In the genomic region with DNA sequence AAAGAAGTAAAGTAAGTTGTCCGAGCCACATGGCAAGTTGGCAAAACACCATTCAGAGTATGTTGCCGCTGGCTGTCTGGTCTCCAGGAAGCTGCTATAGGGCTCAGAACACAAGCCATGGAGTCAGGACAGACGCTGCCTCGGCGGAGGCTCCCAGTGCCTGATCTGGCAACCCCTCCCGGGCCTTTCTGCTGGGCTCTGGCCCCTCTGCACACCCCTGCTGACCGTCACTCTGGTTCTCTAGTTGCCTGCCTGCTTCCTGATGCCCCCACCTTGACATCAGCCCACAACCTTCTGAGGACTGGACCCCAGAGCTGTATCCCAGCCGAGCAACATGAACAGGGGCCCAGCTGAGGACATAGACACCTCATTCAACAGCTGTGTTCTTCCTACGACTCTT, we compare ENCODE assay signal across 15 cellular contexts. TPM values are rescaled to one million over a fixed set of nuclear protein-coding genes. Genes with fewer than 3 reads are reported as not detected.
A peak's percentile ranks its signal among the peaks of the same experiment; 100 is the strongest.
DNase-seq lines count a peak whose midpoint lies in the region; TF ChIP-seq lines count a peak whose summit lies in the region.
"Had no signal": no experiment of that assay in that cellular context is flagged by ENCODE, and none has a peak within 500 bp of the region (broad histone marks: within the 10 kb centered on the region; RNA-seq: fewer than 3 reads in every experiment).

No MANE protein-coding gene starts in this region.

- DNase-seq in Karpas-422 (no peak), sigmoid colon (peak; percentile 34), transverse colon (no peak), foreskin fibroblast (no peak), AG08395 (ENCODE audit: low spot score) (no peak), pons (ENCODE audit: low spot score) (no peak)
- DNase-seq: Caco-2; CD4-positive, alpha-beta T cell; GF-D8; GM23248; NCI-H1694 treated with DMSO at 0.1 percent for 48 hours; SIG-M5 had no signal

- no peak overlapping the region for H3K9ac ChIP-seq in Karpas-422 (ENCODE audit: low read length)
- H3K9ac ChIP-seq in muscle layer of colon (ENCODE audit: low read length): no peak overlapping the region
- H3K9ac ChIP-seq: GM23248 had no signal

- H4K20me1 ChIP-seq in Karpas-422 (ENCODE audit: insufficient read depth, low read depth, low read length): no peaks in the 10 kb centered on the region

- TF ChIP-seq EP300 in sigmoid colon (IDR thresholded peaks at IDR 0.05): no peak
- no peak for TF ChIP-seq EP300 in transverse colon (IDR thresholded peaks at IDR 0.05; ENCODE audit: low read depth)

- H2AFZ ChIP-seq in Karpas-422 (ENCODE audit: low read length): no peak overlapping the region
- H2AFZ ChIP-seq: GM23248 had no signal

- intact Hi-C loops in sigmoid colon (cut with DNase I): no loop called here
- intact Hi-C loops in transverse colon (cut with DNase I; ENCODE audit: low total_unique reads): no loop called here

- H3K9me3 ChIP-seq in Karpas-422 (ENCODE audit: low read length) (no peaks in the 10 kb centered on the region), muscle layer of colon (ENCODE audit: low read length) (no peaks in the 10 kb centered on the region), sigmoid colon (no peaks in the 10 kb centered on the region), transverse colon (no peaks in the 10 kb centered on the region)
- H3K9me3 ChIP-seq: Caco-2, HAP-1 had no signal

- no peak overlapping the region for H3K4me2 ChIP-seq in Karpas-422 (ENCODE audit: low read depth, low read length, poor library complexity, severe bottlenecking)

- WGBS in sigmoid colon, 2 donors: 91% methylated on average over 9 of the region's 9 CpGs
- WGBS in transverse colon (ENCODE audit: low coverage in 1 of 2), 2 donors: 82 to 87% methylated on average over 5 to 9 of the region's 9 CpGs

- in situ Hi-C loops in transverse colon (cut with MboI; ENCODE audit: low pct_ligation_motif_present in 1 of 4, low pct_unique_long_range_greater_than_20kb in 1 of 4, low sequenced_read_pairs in 3 of 4): no loop called here

- H3K4me1 ChIP-seq in Karpas-422 (ENCODE audit: low read length) (peaks cover 61% of the 10 kb centered on the region), muscle layer of colon (ENCODE audit: insufficient read depth, low read length) (peaks cover 74% of the 10 kb centered on the region), sigmoid colon (peaks cover 0 to 84% (median 75%) of the 10 kb centered on the region in 4 donors), transverse colon (peaks cover 38 to 70% (median 45%) of the 10 kb centered on the region in 4 donors)
- H3K4me1 ChIP-seq: HAP-1 had no signal

- TF ChIP-seq CTCF in sigmoid colon (IDR thresholded peaks at IDR 0.05) (no peak), transverse colon (IDR thresholded peaks at IDR 0.05) (no peak), foreskin fibroblast (IDR thresholded peaks at IDR 0.05; ENCODE audit: low read depth, low read length) (no peak)

- no peak for TF ChIP-seq POLR2A in sigmoid colon (IDR thresholded peaks at IDR 0.05)
- TF ChIP-seq POLR2A in transverse colon (IDR thresholded peaks at IDR 0.05): no peak

- H3K36me3 ChIP-seq in Karpas-422 (ENCODE audit: insufficient read depth, low read length) (peaks cover 24% of the 10 kb centered on the region), muscle layer of colon (ENCODE audit: insufficient read depth, low read length) (peaks cover 12% of the 10 kb centered on the region), sigmoid colon (no peaks in the 10 kb centered on the region), transverse colon (no peaks in the 10 kb centered on the region)
- H3K36me3 ChIP-seq: HAP-1 had no signal

- peak overlapping the region; percentile 80 for H3K27ac ChIP-seq in Karpas-422 (ENCODE audit: low read length)
- peak overlapping the region; percentile 36 for H3K27ac ChIP-seq in muscle layer of colon (ENCODE audit: low read depth, low read length)
- H3K27ac ChIP-seq in sigmoid colon: peak overlapping the region in 3 of 4 donors; percentile 93 to 95 (median 94)
- H3K27ac ChIP-seq in transverse colon: peak overlapping the region in 3 of 4 donors; percentile 26 to 91 (median 36)
- H3K27ac ChIP-seq: GM23248 had no signal

- no peaks in the 10 kb centered on the region for H3K9me2 ChIP-seq in Karpas-422 (replicated peaks; ENCODE audit: insufficient read depth, low read length)

- H3K79me2 ChIP-seq in Karpas-422 (ENCODE audit: low read length): peaks cover 22% of the 10 kb centered on the region

- H3K27me3 ChIP-seq in Karpas-422 (ENCODE audit: low read length): no peaks in the 10 kb centered on the region
- no peaks in the 10 kb centered on the region for H3K27me3 ChIP-seq in muscle layer of colon (ENCODE audit: control insufficient read depth in 1 of 2, insufficient read depth in 2 of 2, low read length in 2 of 2)
- no peaks in the 10 kb centered on the region for H3K27me3 ChIP-seq in sigmoid colon
- no peaks in the 10 kb centered on the region for H3K27me3 ChIP-seq in transverse colon

- H3K4me3 ChIP-seq in Karpas-422 (ENCODE audit: low read length) (no peak overlapping the region), muscle layer of colon (ENCODE audit: low read depth in 1 of 2, low read length in 2 of 2) (no peak overlapping the region), sigmoid colon (no peak overlapping the region), transverse colon (no peak overlapping the region), foreskin fibroblast (ENCODE audit: low read depth in 1 of 2, low read length in 2 of 2) (no peak overlapping the region)
- H3K4me3 ChIP-seq: GM23248, HAP-1, K562 had no signal

RNA-seq across cellular contexts. Expression of a gene that starts 39.1 kb away (rescaled TPM):
- 58.0 and 63.3 TPM in 2 replicates for total RNA-seq in Karpas-422 (2014; rRNA removed; shearing (Covaris generic); ENCODE audit: low replicate concordance)
- total RNA-seq in sigmoid colon: 10 to 100 TPM; 24.7 to 46.8 (median 35.5) TPM
- 100 to 1,000 TPM; 110 to 220 (median 142) TPM for polyA plus RNA-seq in sigmoid colon
- 100 to 1,000 TPM; 150 to 329 (median 294) TPM for total RNA-seq in transverse colon

Comparison
In these comparisons a context has a peak if more than half of its experiments do, and no peak if none do; other contexts are left out.
1. H3K27ac ChIP-seq: peak in every context shown above with its lines; median percentile 94 in sigmoid colon; 80 in Karpas-422; 36 in muscle layer of colon; 36 in transverse colon.